8 cellular contexts compared by ENCODE assay signal in genomic region chr11:66068154-66068821, GRCh38. TPM values are rescaled to one million over a fixed set of nuclear protein-coding genes. Genes with fewer than 3 reads are reported as not detected.
DNase-seq lines count a peak whose midpoint lies in the region; ATAC-seq and TF ChIP-seq lines count a peak whose summit lies in the region.

No MANE protein-coding gene starts in this region.

- 66 to 74% methylated on average over 16 to 17 of the region's 17 CpGs for WGBS in ectodermal cell, 2 experiments

- DNase-seq in AG04449 (ENCODE audit: low read depth, low spot score) (no peak), GM19238 (ENCODE audit: insufficient read length, low spot score) (peak; percentile 59), NCI-H748 (lab: John Stamatoyannopoulos, UW; ENCODE audit: unreplicated experiment) (peak; percentile 70), medulla oblongata (ENCODE audit: extremely low spot score) (peak; percentile 79)
- peak; percentile 84 for DNase-seq in activated CD8-positive, alpha-beta T cell treated with anti-CD3 and anti-CD28 coated beads for 36 hours
- peak; percentile 65 for DNase-seq in stimulated activated CD8-positive, alpha-beta memory T cell treated with anti-CD3 and anti-CD28 coated beads, Interleukin-15, amount 100 ng/mL, for 1 hour (ENCODE audit: low read depth)

- peaks cover 8% of the 10 kb centered on the region for H3K4me1 ChIP-seq in ectodermal cell (ENCODE audit: control insufficient read depth, insufficient read depth, low read length)

- peak; percentile 25 for ATAC-seq in activated CD8-positive, alpha-beta T cell treated with anti-CD3 and anti-CD28 coated beads for 36 hours
- no peak for ATAC-seq in GM21528 (IDR thresholded peaks at IDR 0.05; ENCODE audit: low FRiP score, unreplicated experiment)

- no peaks in the 10 kb centered on the region for H3K9me3 ChIP-seq in ectodermal cell (ENCODE audit: control insufficient read depth, low read length)

- peaks cover 71% of the 10 kb centered on the region for H3K36me3 Mint-ChIP-seq in activated CD8-positive, alpha-beta T cell treated with anti-CD3 and anti-CD28 coated beads for 36 hours (ENCODE audit: low read depth)

- H3K4me1 Mint-ChIP-seq in activated CD8-positive, alpha-beta T cell treated with anti-CD3 and anti-CD28 coated beads for 36 hours (ENCODE audit: low read depth), result peaks cover 62% of the 10 kb centered on the region

- H3K36me3 ChIP-seq in ectodermal cell (ENCODE audit: control insufficient read depth, insufficient read depth, low read length), result peaks cover 46% of the 10 kb centered on the region

- no peak overlapping the region for H3K4me3 Mint-ChIP-seq in activated CD8-positive, alpha-beta T cell treated with anti-CD3 and anti-CD28 coated beads for 36 hours

- no peak overlapping the region for H3K4me3 ChIP-seq in AG04449 (ENCODE audit: low read depth, low read length)
- no peak overlapping the region for H3K4me3 ChIP-seq in ectodermal cell (ENCODE audit: insufficient read depth, low read depth, low read length)

- H3K27ac ChIP-seq in ectodermal cell (ENCODE audit: insufficient read depth, low read depth, low read length, poor library complexity, severe bottlenecking), result peak overlapping the region; percentile 29

- peak overlapping the region; percentile 95 for H3K27ac Mint-ChIP-seq in activated CD8-positive, alpha-beta T cell treated with anti-CD3 and anti-CD28 coated beads for 36 hours

- no peaks in the 10 kb centered on the region for H3K27me3 ChIP-seq in ectodermal cell (ENCODE audit: control insufficient read depth, insufficient read depth, low read length, poor library complexity, severe bottlenecking)

- intact Hi-C loops in activated CD8-positive, alpha-beta T cell treated with anti-CD3 and anti-CD28 coated beads for 36 hours (cut with micrococcal nuclease), result loop anchor here (2.0 kb wide), 1 partner anchor 59 kb away; no protein-coding TSS in a partner anchor

- CTCF ChIA-PET in AG04449 (lab: Yijun Ruan, JAX), result interaction anchor here (0.6 to 8.2 kb wide), 50 partner anchors 12 to 302 kb away, joined by 3 to 345 read pairs (median 4); partner anchors contain the start of genes BANF1, CST6, FIBP and GAL3ST3
- CTCF ChIA-PET in activated CD8-positive, alpha-beta T cell treated with anti-CD3 and anti-CD28 coated beads for 36 hours (lab: Charles Lee), result interaction anchor here (0.6 to 10.2 kb wide), 40 partner anchors 9 to 784 kb away, joined by 3 to 133 read pairs (median 5); partner anchors contain the start of genes CCDC85B and SF3B2

- TF ChIP-seq CTCF in AG04449 (IDR thresholded peaks at IDR 0.05; ENCODE audit: insufficient read depth, low read length, missing control alignments), result peak; percentile 85
- TF ChIP-seq CTCF in activated CD8-positive, alpha-beta T cell treated with anti-CD3 and anti-CD28 coated beads for 36 hours (IDR thresholded peaks at IDR 0.05), result peak; percentile 88

- H3K27me3 Mint-ChIP-seq in activated CD8-positive, alpha-beta T cell treated with anti-CD3 and anti-CD28 coated beads for 36 hours, result no peaks in the 10 kb centered on the region

- POLR2A ChIA-PET in AG04449 (lab: Yijun Ruan, JAX), result interaction anchor here (0.6 to 1.3 kb wide), 3 partner anchors 16 to 128 kb away, joined by 3 to 4 read pairs (median 3); partner anchors contain the start of genes CST6 and SF3B2
- POLR2A ChIA-PET in activated CD8-positive, alpha-beta T cell treated with anti-CD3 and anti-CD28 coated beads for 36 hours (lab: Charles Lee), result interaction anchor here (0.5 to 11.1 kb wide), 10 partner anchors 12 to 218 kb away, joined by 3 to 131 read pairs (median 4); partner anchors contain the start of gene SF3B2

- H3K9me3 Mint-ChIP-seq in activated CD8-positive, alpha-beta T cell treated with anti-CD3 and anti-CD28 coated beads for 36 hours, result no peaks in the 10 kb centered on the region

RNA-seq across cellular contexts. Expression of gene PACS1, which starts 1.8 kb away (rescaled TPM):
- 10 to 100 TPM; 76.3 to 78.3 TPM for total RNA-seq in activated CD8-positive, alpha-beta T cell treated with anti-CD3 and anti-CD28 coated beads for 36 hours
- 47.3 TPM for polyA plus RNA-seq in ectodermal cell (2013, experiment 1 of 4)
- 50.3 TPM for polyA plus RNA-seq in ectodermal cell (2013, experiment 2 of 4)
- polyA plus RNA-seq in ectodermal cell (2013, experiment 3 of 4), result 30.6 TPM
- polyA plus RNA-seq in ectodermal cell (2013, experiment 4 of 4), result 38.3 TPM

RNA-seq across cellular contexts. Expression of gene SF3B2, which starts 16.1 kb away (rescaled TPM):
- 100 to 1,000 TPM; 255 to 278 TPM for total RNA-seq in activated CD8-positive, alpha-beta T cell treated with anti-CD3 and anti-CD28 coated beads for 36 hours
- polyA plus RNA-seq in ectodermal cell (2013, experiment 1 of 4), result 223 TPM
- 212 TPM for polyA plus RNA-seq in ectodermal cell (2013, experiment 2 of 4)
- 172 TPM for polyA plus RNA-seq in ectodermal cell (2013, experiment 3 of 4)
- 186 TPM for polyA plus RNA-seq in ectodermal cell (2013, experiment 4 of 4)

RNA-seq across cellular contexts. Expression of gene GAL3ST3, which starts 19.3 kb away (rescaled TPM):
- 1 to 10 TPM in 1 of 2 experiments, under 1 TPM in 1; 0.51 to 1.0 TPM for total RNA-seq in activated CD8-positive, alpha-beta T cell treated with anti-CD3 and anti-CD28 coated beads for 36 hours
- polyA plus RNA-seq in ectodermal cell (2013, experiment 1 of 4), result 26.6 TPM
- 28.7 TPM for polyA plus RNA-seq in ectodermal cell (2013, experiment 2 of 4)
- 18.7 TPM for polyA plus RNA-seq in ectodermal cell (2013, experiment 3 of 4)
- polyA plus RNA-seq in ectodermal cell (2013, experiment 4 of 4), result 20.5 TPM

RNA-seq across cellular contexts. Expression of gene CATSPER1, which starts 42.0 kb away (rescaled TPM):
- not detected for total RNA-seq in activated CD8-positive, alpha-beta T cell treated with anti-CD3 and anti-CD28 coated beads for 36 hours
- polyA plus RNA-seq in ectodermal cell (2013, experiment 1 of 4), result not detected
- polyA plus RNA-seq in ectodermal cell (2013, experiment 2 of 4), result not detected
- polyA plus RNA-seq in ectodermal cell (2013, experiment 3 of 4), result not detected
- not detected for polyA plus RNA-seq in ectodermal cell (2013, experiment 4 of 4)

RNA-seq across cellular contexts. Expression of gene CST6, which starts 56.5 kb away (rescaled TPM):
- total RNA-seq in activated CD8-positive, alpha-beta T cell treated with anti-CD3 and anti-CD28 coated beads for 36 hours, result under 1 TPM in 1 of 2 experiments, not detected in 1; 0.50 TPM
- not detected for polyA plus RNA-seq in ectodermal cell (2013, experiment 1 of 4)
- polyA plus RNA-seq in ectodermal cell (2013, experiment 2 of 4), result not detected
- not detected for polyA plus RNA-seq in ectodermal cell (2013, experiment 3 of 4)
- polyA plus RNA-seq in ectodermal cell (2013, experiment 4 of 4), result 0.32 TPM
